In the genomic region with DNA sequence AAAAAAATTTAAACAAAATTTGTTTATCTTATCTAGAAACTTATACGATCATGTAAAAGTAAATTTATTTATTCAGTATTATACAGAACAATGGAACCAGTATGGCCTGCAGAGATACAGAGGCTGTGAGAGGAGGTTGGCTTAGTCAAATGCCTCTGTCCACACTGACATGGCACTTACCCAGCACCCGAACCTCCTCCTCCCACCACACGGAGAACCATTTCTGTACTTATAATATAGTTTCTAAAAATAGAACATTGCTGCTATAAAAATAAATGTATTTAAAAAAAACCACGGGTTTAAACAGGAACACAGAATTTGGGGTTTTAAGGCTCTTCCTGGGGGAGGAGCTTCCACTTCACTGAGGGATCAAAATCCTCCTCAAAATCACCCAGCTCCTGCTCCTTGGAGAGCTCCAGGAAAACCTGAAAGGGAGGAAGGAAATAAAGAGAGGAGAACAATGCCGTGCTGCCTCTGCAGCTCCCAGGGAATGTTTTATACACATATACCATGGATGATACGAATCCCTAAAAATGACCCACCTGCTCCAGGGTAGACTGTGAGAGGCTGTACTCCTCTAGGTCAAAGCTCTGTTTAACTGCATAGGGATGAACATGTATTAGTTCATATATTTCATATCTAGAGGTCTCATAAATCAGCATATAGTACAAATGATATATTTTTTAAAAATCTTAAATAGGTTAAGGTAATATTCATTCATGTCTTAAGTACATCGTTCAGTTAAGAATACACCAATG, we compare ENCODE assay signal across 16 cellular contexts.
"Had no signal": no experiment of that assay in that cellular context is flagged by ENCODE, and none has a peak within 500 bp of the region (broad histone marks: within the 10 kb centered on the region; RNA-seq: fewer than 3 reads in every experiment).

No MANE protein-coding gene starts in this region.

- H3K9me3 ChIP-seq: esophagus squamous epithelium had no signal

- H3K27me3 ChIP-seq: esophagus squamous epithelium, heart right ventricle, spleen had no signal

- ATAC-seq: activated CD4-positive, alpha-beta T cell treated with anti-CD3 and anti-CD28 coated beads for 36 hours; WTC11 had no signal

- H3K4me1 ChIP-seq: spleen had no signal

- H3K27ac ChIP-seq: esophagus squamous epithelium, heart right ventricle, left ventricle myocardium inferior, spleen had no signal

- DNase-seq: activated CD4-positive, alpha-beta T cell treated with anti-CD3 and anti-CD28 coated beads for 36 hours; activated CD4-positive, alpha-beta T cell treated with anti-CD3 and anti-CD28 coated beads, Interleukin-2, amount 50 U/mL, for 48 hours; activated T-cell treated with anti-CD3 and anti-CD28 coated beads for 4 hours; amniotic stem cell; effector CD4-positive, alpha-beta T cell; esophagus squamous epithelium; heart right ventricle; immature natural killer cell; kidney glomerular epithelial cell; left ventricle myocardium inferior; nephron progenitor cell; nucleus accumbens; spleen; stimulated activated CD8-positive, alpha-beta memory T cell treated with anti-CD3 and anti-CD28 coated beads, Interleukin-4, amount 100 ng/mL, for 48 hours; stimulated activated naive CD4-positive, alpha-beta T cell had no signal

- H3K36me3 ChIP-seq: esophagus squamous epithelium had no signal

- H3K4me3 ChIP-seq: esophagus squamous epithelium, heart right ventricle, left ventricle myocardium inferior, spleen had no signal
